In the genomic region with DNA sequence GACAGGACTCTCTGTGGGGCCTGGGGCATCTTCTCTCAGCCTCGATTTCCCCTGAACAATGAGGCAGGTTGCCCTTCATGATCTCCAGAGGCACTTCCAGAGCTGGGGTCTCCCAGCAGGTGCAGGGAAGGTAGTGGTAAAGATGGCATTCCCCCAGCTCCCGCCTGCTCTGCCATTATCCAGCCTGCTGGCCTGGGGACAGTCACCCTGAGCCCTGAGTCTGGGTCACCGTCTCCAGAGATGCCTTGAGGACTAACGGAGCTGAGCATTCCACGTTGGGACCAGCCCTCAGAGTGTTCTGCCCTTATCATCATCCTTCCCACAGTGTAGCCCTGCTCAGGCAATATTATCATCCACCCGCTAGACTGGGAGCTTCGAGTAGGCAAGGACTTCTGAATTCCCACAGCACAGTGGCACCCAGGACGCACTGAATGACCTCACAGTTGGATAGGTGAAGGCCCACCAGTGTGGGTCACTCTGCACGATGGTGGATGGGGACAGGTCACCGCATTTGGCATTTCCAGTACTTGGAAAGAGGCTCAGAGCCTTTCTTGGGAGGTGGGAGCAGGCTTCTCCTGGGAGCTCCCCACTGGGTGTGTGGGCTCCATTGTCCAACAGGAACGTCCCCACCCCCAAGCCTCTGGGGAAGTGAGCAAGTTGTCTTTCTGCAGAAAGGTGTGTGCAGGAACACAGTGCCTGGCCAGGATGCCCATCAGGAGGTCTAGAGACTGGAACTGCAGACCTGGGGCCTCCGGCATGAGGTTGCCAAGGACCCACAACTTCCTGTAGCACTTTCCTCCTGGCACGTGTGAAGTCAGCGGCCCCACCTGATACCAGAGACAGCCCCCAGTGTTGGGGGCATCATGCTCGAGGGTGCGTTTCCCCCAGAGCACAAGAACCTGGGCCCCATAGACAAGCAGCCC, we compare ENCODE assay signal across 1 cellular context.
TF ChIP-seq lines count a peak whose summit lies in the region.

No MANE protein-coding gene starts in this region.

TF ChIP-seq in H1, 55 proteins besides CTCF, POLR2A, EP300 and RAD21:
- TF ChIP-seq TAF7 (optimal IDR thresholded peaks at IDR 0.05; ENCODE audit: borderline replicate concordance, low read depth, low read length) (no peak), SP2 (IDR thresholded peaks at IDR 0.05; ENCODE audit: low read length) (no peak), KDM5A (IDR thresholded peaks at IDR 0.05; ENCODE audit: low read length) (no peak)
